18 cellular contexts compared by ENCODE assay signal in genomic region chr4:111506706-111507105, GRCh38.
DNase-seq lines count a peak whose midpoint lies in the region; TF ChIP-seq lines count a peak whose summit lies in the region.
"Had no signal": no experiment of that assay in that cellular context is flagged by ENCODE, and none has a peak within 500 bp of the region (broad histone marks: within the 10 kb centered on the region; RNA-seq: fewer than 3 reads in every experiment).

No MANE protein-coding gene starts in this region.

- no peaks in the 10 kb centered on the region for H3K27me3 ChIP-seq in brain microvascular endothelial cell (replicated peaks)
- H3K27me3 ChIP-seq: adrenal gland, neural progenitor cell, tibial artery had no signal

- H3K27ac ChIP-seq in brain microvascular endothelial cell, result no peak overlapping the region
- H3K27ac ChIP-seq: adrenal gland, neural progenitor cell, tibial artery had no signal

- in situ Hi-C loops in brain microvascular endothelial cell (cut with HindIII; ENCODE audit: low pct_ligation_motif_present, low sequenced_read_pairs), result no loop called here

- peak; percentile 79 for DNase-seq in AG10803 (ENCODE audit: low read depth)
- peak; percentile 16 for DNase-seq in M059J (ENCODE audit: low read depth)
- peak; percentile 2 for DNase-seq in brain microvascular endothelial cell
- peak; percentile 13 for DNase-seq in glomerular visceral epithelial cell (ENCODE audit: extremely low spot score)
- no peak for DNase-seq in NCI-H2227 (lab: John Stamatoyannopoulos, UW; ENCODE audit: unreplicated experiment)
- no peak for DNase-seq in activated effector memory CD4-positive, alpha-beta T cell treated with anti-CD3 and anti-CD28 coated beads, Interleukin-2, amount 50 U/mL, for 16 hours
- DNase-seq in C1 segment of cervical spinal cord (lab: John Stamatoyannopoulos, UW), result no peak
- DNase-seq in stimulated activated CD4-positive, alpha-beta T cell treated with anti-CD3 and anti-CD28 coated beads, Interleukin-1b, Interleukin-23, amount 100 ng/mL, for 48 hours, result no peak
- DNase-seq: activated B cell treated with CpG ODN at 0.5 μM for 24 hours; adrenal gland; H9; KG1; NCI-H1092 treated with DMSO at 0.1 percent for 48 hours; NCI-H524; Right ventricle myocardium superior; stimulated activated naive B cell treated with anti-CD40 and anti-IgM and Interleukin-4, amounts not matched to agents 10 μg/mL and 1 μg/mL and 100 μg/mL, for 72 hours; tibial artery had no signal

- H3K4me3 ChIP-seq in AG10803 (ENCODE audit: low read length) (no peak overlapping the region), brain microvascular endothelial cell (ENCODE audit: low read depth, low read length) (no peak overlapping the region)
- H3K4me3 ChIP-seq: adrenal gland, neural progenitor cell, tibial artery had no signal

- TF ChIP-seq CTCF in AG10803 (conservative IDR thresholded peaks at IDR 0.05; ENCODE audit: low read length) (no peak), brain microvascular endothelial cell (IDR thresholded peaks at IDR 0.05; ENCODE audit: low read depth, low read length, missing control alignments) (no peak)

- H3K36me3 ChIP-seq in brain microvascular endothelial cell (replicated peaks), result no peaks in the 10 kb centered on the region
- H3K36me3 ChIP-seq: adrenal gland, neural progenitor cell, tibial artery had no signal

Comparison
In these comparisons a context has a peak if more than half of its experiments do, and no peak if none do; other contexts are left out.
1. DNase-seq: peak in AG10803 (single experiment), M059J (single experiment), brain microvascular endothelial cell (single experiment) and glomerular visceral epithelial cell (single experiment); none in NCI-H2227 (single experiment), activated effector memory CD4-positive, alpha-beta T cell treated with anti-CD3 and anti-CD28 coated beads, Interleukin-2, amount 50 U/mL, for 16 hours (single experiment), C1 segment of cervical spinal cord (0 of 14) and stimulated activated CD4-positive, alpha-beta T cell treated with anti-CD3 and anti-CD28 coated beads, Interleukin-1b, Interleukin-23, amount 100 ng/mL, for 48 hours (single experiment).